In genomic region chr19:11598103-11598483, GRCh38 we compare ENCODE assay signal across 9 cellular contexts. TPM values are rescaled to one million over a fixed set of nuclear protein-coding genes. Genes with fewer than 3 reads are reported as not detected.
A peak's percentile ranks its signal among the peaks of the same experiment; 100 is the strongest.
DNase-seq lines count a peak whose midpoint lies in the region; ATAC-seq and TF ChIP-seq lines count a peak whose summit lies in the region.
"Had no signal": no experiment of that assay in that cellular context is flagged by ENCODE, and none has a peak within 500 bp of the region (broad histone marks: within the 10 kb centered on the region; RNA-seq: fewer than 3 reads in every experiment).

No MANE protein-coding gene starts in this region.

- no peaks in the 10 kb centered on the region for H3F3A ChIP-seq in OCI-LY1 (ENCODE audit: insufficient read depth, low read length)

- peak overlapping the region; percentile 67 for H3K4me3 ChIP-seq in OCI-LY1 (ENCODE audit: low read depth, low read length, poor library complexity, severe bottlenecking)
- H3K4me3 ChIP-seq in neuronal stem cell (ENCODE audit: low read length in 2 of 2): peak overlapping the region; percentile 93 to 95

- H3K27ac Mint-ChIP-seq in CD4-positive, alpha-beta T cell: peak overlapping the region; percentile 90
- H3K27ac Mint-ChIP-seq in endothelial cell (ENCODE audit: unreplicated experiment): peak overlapping the region; percentile 97

- peak overlapping the region; percentile 72 for H3K9ac ChIP-seq in OCI-LY1 (ENCODE audit: low read length)
- H3K9ac ChIP-seq in neuronal stem cell (ENCODE audit: low read depth, low read length, poor library complexity): peak overlapping the region; percentile 99

- no peak overlapping the region for H3K27ac ChIP-seq in CD4-positive, alpha-beta T cell (ENCODE audit: low read depth, low read length)
- H3K27ac ChIP-seq in OCI-LY1 (ENCODE audit: low read depth, low read length, poor library complexity, severe bottlenecking) (no peak overlapping the region), neuronal stem cell (replicated peaks; ENCODE audit: low read length) (no peak overlapping the region)

- no CpG with 5 or more reads among the region's 10 CpGs for WGBS in neuronal stem cell (ENCODE audit: extremely low coverage in 2 of 2, insufficient read length in 2 of 2, insufficient replicate concordance in 1 of 2), 2 donors

- H3K18ac ChIP-seq in neuronal stem cell (ENCODE audit: low read length): no peak overlapping the region

- no peak overlapping the region for H2BK12ac ChIP-seq in neuronal stem cell (ENCODE audit: low read length)

- H3K27me3 ChIP-seq in CD4-positive, alpha-beta T cell (ENCODE audit: control insufficient read depth, insufficient read depth, low read length): no peaks in the 10 kb centered on the region
- H3K27me3 ChIP-seq in OCI-LY1 (ENCODE audit: insufficient read depth, low read length): no peaks in the 10 kb centered on the region
- H3K27me3 ChIP-seq in neuronal stem cell (ENCODE audit: control insufficient read depth in 3 of 3, insufficient read depth in 3 of 3, low read depth in 1 of 3, low read length in 3 of 3): no peaks in the 10 kb centered on the region

- H3K4me1 ChIP-seq in OCI-LY1 (ENCODE audit: insufficient read depth, low read length, severe bottlenecking) (peaks cover 15% of the 10 kb centered on the region), neuronal stem cell (ENCODE audit: control insufficient read depth in 2 of 2, insufficient read depth in 1 of 2, low read depth in 1 of 2, low read length in 2 of 2) (no peaks in the 10 kb centered on the region)

- no peak for TF ChIP-seq CTCF in CD4-positive, alpha-beta T cell (IDR thresholded peaks at IDR 0.05)
- TF ChIP-seq CTCF in OCI-LY1 (IDR thresholded peaks at IDR 0.05; ENCODE audit: low read length) (no peak), endothelial cell (IDR thresholded peaks at IDR 0.05; ENCODE audit: unreplicated experiment) (no peak)

- no peak overlapping the region for H4K8ac ChIP-seq in neuronal stem cell (ENCODE audit: low read depth, low read length)

- no peak for DNase-seq in CD4-positive, alpha-beta T cell
- no peak for DNase-seq in endothelial cell (ENCODE audit: low spot score)
- DNase-seq in neuronal stem cell (ENCODE audit: low spot score): no peak
- no peak for DNase-seq in NCI-H510A treated with DMSO at 0.1 percent for 48 hours (lab: John Stamatoyannopoulos, UW)
- no peak for DNase-seq in mesenteric fat pad (ENCODE audit: low spot score)
- DNase-seq in DMS53 (lab: John Stamatoyannopoulos, UW): no peak
- DNase-seq in NCI-H1436 treated with DMSO at 0.1 percent for 48 hours (lab: John Stamatoyannopoulos, UW): no peak

- H3K36me3 Mint-ChIP-seq in CD4-positive, alpha-beta T cell (ENCODE audit: low read depth): peaks cover 25% of the 10 kb centered on the region
- peaks cover 21% of the 10 kb centered on the region for H3K36me3 Mint-ChIP-seq in endothelial cell (ENCODE audit: low read depth, unreplicated experiment)

- POLR2A ChIA-PET in CD4-positive, alpha-beta T cell (lab: Charles Lee): interaction anchor here (0.6 kb wide), 1 partner anchor 1015 kb away, joined by 4 read pairs; no protein-coding TSS in a partner anchor

- peak overlapping the region; percentile 93 for H2AK5ac ChIP-seq in neuronal stem cell (ENCODE audit: low read depth, low read length)

- H3K14ac ChIP-seq in neuronal stem cell (ENCODE audit: low read length): no peak overlapping the region

- no peaks in the 10 kb centered on the region for H4K20me1 ChIP-seq in OCI-LY1 (ENCODE audit: insufficient read depth, low read length)

- no peaks in the 10 kb centered on the region for H3K9me3 ChIP-seq in CD4-positive, alpha-beta T cell (ENCODE audit: control insufficient read depth, low read length)
- H3K9me3 ChIP-seq in OCI-LY1 (ENCODE audit: low read length): no peaks in the 10 kb centered on the region
- H3K9me3 ChIP-seq in neuronal stem cell (replicated peaks in 1 of 2; ENCODE audit: control insufficient read depth in 2 of 2, insufficient read depth in 1 of 2, low read depth in 1 of 2, low read length in 2 of 2): peaks cover 7 to 56% of the 10 kb centered on the region in 2 donors

- intact Hi-C loops in CD4-positive, alpha-beta T cell (cut with DNase I, micrococcal nuclease): no loop called here

- 0 out of 2 replicates have a peak, but pooled peaks cover 3% of the 10 kb centered on the region for H3K79me2 ChIP-seq in OCI-LY1 (ENCODE audit: insufficient read depth, low read length)

- H2BK120ac ChIP-seq in neuronal stem cell (ENCODE audit: low read depth, low read length): no peak overlapping the region

- H2AFZ ChIP-seq in OCI-LY1 (ENCODE audit: low read length) (no peak overlapping the region), neuronal stem cell (ENCODE audit: low read length) (peak overlapping the region; percentile 92)

- H3K79me1 ChIP-seq in neuronal stem cell (ENCODE audit: low read depth, low read length): peaks cover 9% of the 10 kb centered on the region

- peaks cover 40% of the 10 kb centered on the region for H3K4me1 Mint-ChIP-seq in CD4-positive, alpha-beta T cell (ENCODE audit: low read depth)
- H3K4me1 Mint-ChIP-seq in endothelial cell (ENCODE audit: unreplicated experiment): peaks cover 12% of the 10 kb centered on the region

- no peaks in the 10 kb centered on the region for H3K9me3 Mint-ChIP-seq in CD4-positive, alpha-beta T cell
- no peaks in the 10 kb centered on the region for H3K9me3 Mint-ChIP-seq in endothelial cell (ENCODE audit: unreplicated experiment)

- peak overlapping the region; percentile 92 for H3K4me3 Mint-ChIP-seq in CD4-positive, alpha-beta T cell
- H3K4me3 Mint-ChIP-seq in endothelial cell (ENCODE audit: unreplicated experiment): peak overlapping the region; percentile 98

- H3K9me2 ChIP-seq in OCI-LY1 (ENCODE audit: low read depth, low read length): no peaks in the 10 kb centered on the region

- H3K27me3 Mint-ChIP-seq in CD4-positive, alpha-beta T cell: no peaks in the 10 kb centered on the region
- H3K27me3 Mint-ChIP-seq in endothelial cell (ENCODE audit: unreplicated experiment): peaks cover 6% of the 10 kb centered on the region

- no peak overlapping the region for H3K23ac ChIP-seq in neuronal stem cell (ENCODE audit: low read depth, low read length, poor library complexity)

- ATAC-seq in CD4-positive, alpha-beta T cell (ENCODE audit: poor library complexity): no peak

- H3K36me3 ChIP-seq in OCI-LY1 (ENCODE audit: insufficient read depth, low read length) (0 out of 2 replicates have a peak, but pooled peaks cover 4% of the 10 kb centered on the region), neuronal stem cell (replicated peaks in 1 of 2; ENCODE audit: control insufficient read depth in 2 of 2, insufficient read depth in 2 of 2, low read length in 2 of 2) (peaks cover 4 to 46% of the 10 kb centered on the region in 2 donors)

- no peak overlapping the region for H2BK5ac ChIP-seq in neuronal stem cell (ENCODE audit: low read length)

- H3K4ac ChIP-seq in neuronal stem cell (ENCODE audit: low read length): no peak overlapping the region

- CTCF ChIA-PET in CD4-positive, alpha-beta T cell (lab: Charles Lee): no interaction called here

- no peak overlapping the region for H4K91ac ChIP-seq in neuronal stem cell (ENCODE audit: low read depth, low read length, poor library complexity)

- no peak overlapping the region for H2BK15ac ChIP-seq in neuronal stem cell (ENCODE audit: low read length)

- H3K4me2 ChIP-seq in OCI-LY1 (ENCODE audit: low read length) (peak overlapping the region; percentile 75), neuronal stem cell (ENCODE audit: insufficient read depth, low read length, poor library complexity, severe bottlenecking) (peak overlapping the region; percentile 71)

RNA-seq across cellular contexts. Expression of gene ZNF627, which starts 0.8 kb away (rescaled TPM):
- 10 to 100 TPM; 11.7 to 12.7 TPM for total RNA-seq in CD4-positive, alpha-beta T cell
- total RNA-seq in endothelial cell (ENCODE audit: unreplicated experiment): 21.9 TPM
- 11.6 TPM for polyA plus RNA-seq in neuronal stem cell (2013, experiment 1 of 2)
- polyA plus RNA-seq in neuronal stem cell (2013, experiment 2 of 2): 11.4 TPM
- 5.4 TPM for total RNA-seq in mesenteric fat pad

RNA-seq across cellular contexts. Expression of gene ACP5, which starts 20.6 kb away (rescaled TPM):
- total RNA-seq in CD4-positive, alpha-beta T cell: 10 to 100 TPM; 13.4 to 15.3 TPM
- total RNA-seq in endothelial cell (ENCODE audit: unreplicated experiment) (0.95 TPM), mesenteric fat pad (35.0 TPM)
- 1.1 TPM for polyA plus RNA-seq in neuronal stem cell (2013, experiment 1 of 2)
- 0.91 TPM for polyA plus RNA-seq in neuronal stem cell (2013, experiment 2 of 2)

RNA-seq across cellular contexts. Expression of gene ELOF1, which starts 39.1 kb away (rescaled TPM):
- 10 to 100 TPM; 31.8 to 33.2 TPM for total RNA-seq in CD4-positive, alpha-beta T cell
- 44.0 TPM for total RNA-seq in endothelial cell (ENCODE audit: unreplicated experiment)
- polyA plus RNA-seq in neuronal stem cell (2013, experiment 1 of 2): 58.7 TPM
- polyA plus RNA-seq in neuronal stem cell (2013, experiment 2 of 2): 59.3 TPM
- 35.0 TPM for total RNA-seq in mesenteric fat pad

RNA-seq across cellular contexts. Expression of gene CNN1, which starts 59.4 kb away (rescaled TPM):
- total RNA-seq in CD4-positive, alpha-beta T cell: not detected
- total RNA-seq in endothelial cell (ENCODE audit: unreplicated experiment) (1.5 TPM), mesenteric fat pad (21.8 TPM)
- polyA plus RNA-seq in neuronal stem cell (2013, experiment 1 of 2): 24.1 TPM
- polyA plus RNA-seq in neuronal stem cell (2013, experiment 2 of 2): 22.1 TPM
- total RNA-seq: SK-MEL-5 had no signal
